ENCODE assay signal across 8 cellular contexts in the genomic region with DNA sequence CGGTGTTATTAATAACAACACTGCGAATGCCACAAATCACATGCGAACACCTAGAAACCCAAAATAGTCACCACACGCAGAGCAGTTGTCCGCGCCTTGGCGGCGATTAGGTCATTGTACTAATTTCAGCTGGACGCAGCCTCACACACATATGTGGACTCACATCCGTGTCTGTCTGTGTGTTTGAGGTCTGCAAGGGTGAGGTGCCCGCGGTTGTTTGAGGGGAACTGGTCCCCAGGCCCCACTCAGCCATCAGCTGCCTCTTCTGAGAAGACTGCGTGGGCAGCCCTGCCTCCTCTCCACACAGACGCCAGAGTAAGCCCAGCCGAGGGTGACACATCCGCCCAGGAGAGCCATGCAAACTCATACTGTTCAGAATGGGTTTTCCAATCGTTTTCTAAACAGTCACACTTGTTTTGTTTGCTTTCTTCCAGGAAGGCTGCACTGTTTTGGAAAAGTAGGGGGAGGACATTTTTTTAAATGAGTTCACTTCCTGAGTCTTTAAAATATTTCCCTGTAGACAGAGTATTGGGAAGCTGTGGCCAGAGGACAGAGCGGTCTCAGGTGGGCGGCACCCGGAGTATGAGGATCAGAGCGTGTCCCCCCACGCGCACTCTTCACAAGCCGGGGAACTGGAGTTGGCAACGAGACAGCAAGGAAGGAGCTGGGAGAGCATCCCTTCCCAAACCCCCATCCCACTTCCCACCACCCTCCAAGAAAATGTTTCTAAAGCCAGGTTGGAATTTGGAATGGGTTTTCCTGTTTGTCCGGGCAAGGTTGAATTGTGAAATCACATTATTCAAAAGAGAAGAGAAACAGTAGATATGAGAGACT. TPM values are rescaled to one million over a fixed set of nuclear protein-coding genes. Genes with fewer than 3 reads are reported as not detected.
DNase-seq lines count a peak whose midpoint lies in the region; ATAC-seq and TF ChIP-seq lines count a peak whose summit lies in the region.

No MANE protein-coding gene starts in this region.

- ATAC-seq in GM19395 (IDR thresholded peaks at IDR 0.05; ENCODE audit: unreplicated experiment): peak; percentile 62
- ATAC-seq in HG03520 (IDR thresholded peaks at IDR 0.05; ENCODE audit: unreplicated experiment): peak; percentile 61
- ATAC-seq in WTC11: no peak
- ATAC-seq in central memory CD8-positive, alpha-beta T cell (replicated peaks; ENCODE audit: extremely low read depth, poor library complexity, severe bottlenecking): peak; percentile 87

- no peak overlapping the region for H3K4me3 Mint-ChIP-seq in WTC11
- peak overlapping the region; percentile 39 for H3K4me3 Mint-ChIP-seq in central memory CD8-positive, alpha-beta T cell
- H3K4me3 Mint-ChIP-seq in mesothelial cell of epicardium: no peak overlapping the region

- DNase-seq in CD1c-positive myeloid dendritic cell (ENCODE audit: extremely low spot score) (peak; percentile 96), WTC11 (ENCODE audit: low spot score) (no peak), mesothelial cell of epicardium (ENCODE audit: low spot score in 2 of 2, unreplicated experiment in 2 of 2) (no peak), erythroblast (lab: John Stamatoyannopoulos, UW) (no peak)
- peak; percentile 26 to 31 for DNase-seq in central memory CD8-positive, alpha-beta T cell (ENCODE audit: low spot score in 2 of 2)
- peak; percentile 76 to 86 for DNase-seq in stimulated activated CD8-positive, alpha-beta memory T cell treated with anti-CD3 and anti-CD28 coated beads, Interleukin-15, amount 100 ng/mL, for 48 hours (ENCODE audit: low read depth in 2 of 2)

- POLR2A ChIA-PET in WTC11 (lab: Charles Lee): no interaction called here

- CTCF ChIA-PET in WTC11 (lab: Charles Lee): interaction anchor here (1.3 kb wide), 1 partner anchor 8 kb away, joined by 3 read pairs; no protein-coding TSS in a partner anchor

- H3K36me3 Mint-ChIP-seq in WTC11: no peaks in the 10 kb centered on the region
- H3K36me3 Mint-ChIP-seq in central memory CD8-positive, alpha-beta T cell (ENCODE audit: insufficient read depth): peaks cover under 1% of the 10 kb centered on the region
- no peaks in the 10 kb centered on the region for H3K36me3 Mint-ChIP-seq in mesothelial cell of epicardium

- H3K27me3 Mint-ChIP-seq in WTC11 (ENCODE audit: low read depth): no peaks in the 10 kb centered on the region
- no peaks in the 10 kb centered on the region for H3K27me3 Mint-ChIP-seq in central memory CD8-positive, alpha-beta T cell
- no peaks in the 10 kb centered on the region for H3K27me3 Mint-ChIP-seq in mesothelial cell of epicardium (ENCODE audit: low read depth)

- H3K9me3 Mint-ChIP-seq in WTC11: no peaks in the 10 kb centered on the region
- no peaks in the 10 kb centered on the region for H3K9me3 Mint-ChIP-seq in central memory CD8-positive, alpha-beta T cell
- H3K9me3 Mint-ChIP-seq in mesothelial cell of epicardium: no peaks in the 10 kb centered on the region

- TF ChIP-seq CTCF in WTC11 (IDR thresholded peaks at IDR 0.05): no peak
- TF ChIP-seq CTCF in mesothelial cell of epicardium (IDR thresholded peaks at IDR 0.05; ENCODE audit: unreplicated experiment): no peak

- H3K4me1 Mint-ChIP-seq in WTC11 (peaks cover 12% of the 10 kb centered on the region), mesothelial cell of epicardium (peaks cover 21% of the 10 kb centered on the region)
- peaks cover 5% of the 10 kb centered on the region for H3K4me1 Mint-ChIP-seq in central memory CD8-positive, alpha-beta T cell

- H3K27ac Mint-ChIP-seq in WTC11 (no peak overlapping the region), mesothelial cell of epicardium (peak overlapping the region; percentile 86)
- H3K27ac Mint-ChIP-seq in central memory CD8-positive, alpha-beta T cell (ENCODE audit: low read depth): peak overlapping the region; percentile 71

- no peak for TF ChIP-seq POLR2A in erythroblast (IDR thresholded peaks at IDR 0.05; ENCODE audit: low read length)

TF ChIP-seq in WTC11, 78 proteins besides CTCF, POLR2A, EP300 and RAD21:
- TF ChIP-seq CREB1 (CRISPR knock-in tag; IDR thresholded peaks at IDR 0.05) (no peak), GABPB1 (CRISPR knock-in tag; IDR thresholded peaks at IDR 0.05) (0 out of 2 replicates have a peak, but pooled peaks have one; percentile 40)

RNA-seq across cellular contexts. Expression of a gene that starts 53.3 kb away (rescaled TPM):
- total RNA-seq in WTC11 (2021): 180 to 184 TPM (median 182 TPM) in 3 replicates
- total RNA-seq in mesothelial cell of epicardium: 166 to 178 TPM (median 171 TPM) in 3 replicates

Comparison
In these comparisons a context has a peak if more than half of its experiments do, and no peak if none do; other contexts are left out.
1. DNase-seq: peak in CD1c-positive myeloid dendritic cell (single experiment), central memory CD8-positive, alpha-beta T cell (2 of 2) and stimulated activated CD8-positive, alpha-beta memory T cell treated with anti-CD3 and anti-CD28 coated beads, Interleukin-15, amount 100 ng/mL, for 48 hours (2 of 2); none in WTC11 (single experiment), mesothelial cell of epicardium (0 of 2) and erythroblast (0 of 2).